ENCODE assay signal across 1 cellular context in the genomic region with DNA sequence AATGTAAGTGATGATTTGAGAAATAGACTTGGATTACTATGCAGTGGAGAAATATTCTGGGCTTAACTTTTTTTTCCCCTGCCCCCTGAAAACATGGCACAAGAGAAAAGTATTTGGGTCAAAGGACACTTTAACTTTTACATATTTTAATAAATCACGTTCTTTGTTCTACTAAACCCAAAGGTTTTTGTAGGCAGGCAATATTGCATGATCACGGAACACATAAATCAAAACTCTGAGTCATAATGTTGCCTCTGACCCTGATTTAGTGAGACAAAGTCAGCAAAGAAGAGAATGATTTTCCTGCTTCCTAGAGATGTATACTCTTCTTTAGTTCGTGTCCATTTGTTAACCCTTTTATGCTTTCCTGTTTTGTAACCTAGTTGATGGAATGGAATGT.
TF ChIP-seq lines count a peak whose summit lies in the region.

No MANE protein-coding gene starts in this region.

TF ChIP-seq in K562, 482 proteins besides CTCF, POLR2A, EP300 and RAD21 (continued from another document):
- TF ChIP-seq E2F8 (IDR thresholded peaks at IDR 0.05; ENCODE audit: low read depth, partially characterized antibody) (no peak), MYC (IDR thresholded peaks at IDR 0.05; ENCODE audit: low read depth, low read length) (no peak), MYC (CRISPR knock-in tag; IDR thresholded peaks at IDR 0.05; ENCODE audit: borderline replicate concordance, low read depth) (no peak), SMAD1 (IDR thresholded peaks at IDR 0.05; ENCODE audit: low read depth, low read length, partially characterized antibody) (no peak), FOSL1 (tag; conservative IDR thresholded peaks at IDR 0.05) (peak; percentile 41; the same call in 1 of the 2 replicates), GABPB1 (CRISPR knock-in tag; IDR thresholded peaks at IDR 0.05) (no peak), NR2C2 (CRISPR knock-in tag; IDR thresholded peaks at IDR 0.05) (no peak), NR2C2 (tag; IDR thresholded peaks at IDR 0.05) (peak; percentile 17; the same call in 1 of the 2 replicates), KDM1A (IDR thresholded peaks at IDR 0.05) (peak; percentile 74 to 79), ZNF586 (CRISPR knock-in tag; conservative IDR thresholded peaks at IDR 0.05) (no peak), SMARCA4 (IDR thresholded peaks at IDR 0.05) (no peak), ZNF407 (IDR thresholded peaks at IDR 0.05; ENCODE audit: low read depth) (no peak), E2F6 (IDR thresholded peaks at IDR 0.05; ENCODE audit: borderline replicate concordance in 1 of 2, extremely low read depth in 1 of 2, insufficient read depth in 1 of 2, insufficient read length in 1 of 2, low read depth in 1 of 2, low read length in 1 of 2, poor library complexity in 1 of 2, severe bottlenecking in 1 of 2) (no peak), CCNT2 (IDR thresholded peaks at IDR 0.05; ENCODE audit: borderline replicate concordance, extremely low read depth, insufficient read length, low read depth, low read length) (no peak), PKNOX1 (IDR thresholded peaks at IDR 0.05) (peak; percentile 39; the same call in 1 of the 2 replicates), FOXJ3 (CRISPR knock-in tag; IDR thresholded peaks at IDR 0.05) (no peak), JUND (IDR thresholded peaks at IDR 0.05; ENCODE audit: borderline replicate concordance, low read depth, low read length) (no peak), JUND (tag; IDR thresholded peaks at IDR 0.05; ENCODE audit: borderline replicate concordance, low read depth, low read length) (0 out of 3 replicates have a peak, but pooled peaks have one; percentile 36), MYBL2 (IDR thresholded peaks at IDR 0.05; ENCODE audit: low read depth) (no peak), MYBL2 (CRISPR knock-in tag; IDR thresholded peaks at IDR 0.05; ENCODE audit: borderline replicate concordance) (no peak), TAF15 (IDR thresholded peaks at IDR 0.05; ENCODE audit: low read depth, low read length) (no peak), NFE2 (IDR thresholded peaks at IDR 0.05; ENCODE audit: low read depth) (0 out of 2 replicates have a peak, but pooled peaks have one; percentile 6)
- TF ChIP-seq, protein P1, sequence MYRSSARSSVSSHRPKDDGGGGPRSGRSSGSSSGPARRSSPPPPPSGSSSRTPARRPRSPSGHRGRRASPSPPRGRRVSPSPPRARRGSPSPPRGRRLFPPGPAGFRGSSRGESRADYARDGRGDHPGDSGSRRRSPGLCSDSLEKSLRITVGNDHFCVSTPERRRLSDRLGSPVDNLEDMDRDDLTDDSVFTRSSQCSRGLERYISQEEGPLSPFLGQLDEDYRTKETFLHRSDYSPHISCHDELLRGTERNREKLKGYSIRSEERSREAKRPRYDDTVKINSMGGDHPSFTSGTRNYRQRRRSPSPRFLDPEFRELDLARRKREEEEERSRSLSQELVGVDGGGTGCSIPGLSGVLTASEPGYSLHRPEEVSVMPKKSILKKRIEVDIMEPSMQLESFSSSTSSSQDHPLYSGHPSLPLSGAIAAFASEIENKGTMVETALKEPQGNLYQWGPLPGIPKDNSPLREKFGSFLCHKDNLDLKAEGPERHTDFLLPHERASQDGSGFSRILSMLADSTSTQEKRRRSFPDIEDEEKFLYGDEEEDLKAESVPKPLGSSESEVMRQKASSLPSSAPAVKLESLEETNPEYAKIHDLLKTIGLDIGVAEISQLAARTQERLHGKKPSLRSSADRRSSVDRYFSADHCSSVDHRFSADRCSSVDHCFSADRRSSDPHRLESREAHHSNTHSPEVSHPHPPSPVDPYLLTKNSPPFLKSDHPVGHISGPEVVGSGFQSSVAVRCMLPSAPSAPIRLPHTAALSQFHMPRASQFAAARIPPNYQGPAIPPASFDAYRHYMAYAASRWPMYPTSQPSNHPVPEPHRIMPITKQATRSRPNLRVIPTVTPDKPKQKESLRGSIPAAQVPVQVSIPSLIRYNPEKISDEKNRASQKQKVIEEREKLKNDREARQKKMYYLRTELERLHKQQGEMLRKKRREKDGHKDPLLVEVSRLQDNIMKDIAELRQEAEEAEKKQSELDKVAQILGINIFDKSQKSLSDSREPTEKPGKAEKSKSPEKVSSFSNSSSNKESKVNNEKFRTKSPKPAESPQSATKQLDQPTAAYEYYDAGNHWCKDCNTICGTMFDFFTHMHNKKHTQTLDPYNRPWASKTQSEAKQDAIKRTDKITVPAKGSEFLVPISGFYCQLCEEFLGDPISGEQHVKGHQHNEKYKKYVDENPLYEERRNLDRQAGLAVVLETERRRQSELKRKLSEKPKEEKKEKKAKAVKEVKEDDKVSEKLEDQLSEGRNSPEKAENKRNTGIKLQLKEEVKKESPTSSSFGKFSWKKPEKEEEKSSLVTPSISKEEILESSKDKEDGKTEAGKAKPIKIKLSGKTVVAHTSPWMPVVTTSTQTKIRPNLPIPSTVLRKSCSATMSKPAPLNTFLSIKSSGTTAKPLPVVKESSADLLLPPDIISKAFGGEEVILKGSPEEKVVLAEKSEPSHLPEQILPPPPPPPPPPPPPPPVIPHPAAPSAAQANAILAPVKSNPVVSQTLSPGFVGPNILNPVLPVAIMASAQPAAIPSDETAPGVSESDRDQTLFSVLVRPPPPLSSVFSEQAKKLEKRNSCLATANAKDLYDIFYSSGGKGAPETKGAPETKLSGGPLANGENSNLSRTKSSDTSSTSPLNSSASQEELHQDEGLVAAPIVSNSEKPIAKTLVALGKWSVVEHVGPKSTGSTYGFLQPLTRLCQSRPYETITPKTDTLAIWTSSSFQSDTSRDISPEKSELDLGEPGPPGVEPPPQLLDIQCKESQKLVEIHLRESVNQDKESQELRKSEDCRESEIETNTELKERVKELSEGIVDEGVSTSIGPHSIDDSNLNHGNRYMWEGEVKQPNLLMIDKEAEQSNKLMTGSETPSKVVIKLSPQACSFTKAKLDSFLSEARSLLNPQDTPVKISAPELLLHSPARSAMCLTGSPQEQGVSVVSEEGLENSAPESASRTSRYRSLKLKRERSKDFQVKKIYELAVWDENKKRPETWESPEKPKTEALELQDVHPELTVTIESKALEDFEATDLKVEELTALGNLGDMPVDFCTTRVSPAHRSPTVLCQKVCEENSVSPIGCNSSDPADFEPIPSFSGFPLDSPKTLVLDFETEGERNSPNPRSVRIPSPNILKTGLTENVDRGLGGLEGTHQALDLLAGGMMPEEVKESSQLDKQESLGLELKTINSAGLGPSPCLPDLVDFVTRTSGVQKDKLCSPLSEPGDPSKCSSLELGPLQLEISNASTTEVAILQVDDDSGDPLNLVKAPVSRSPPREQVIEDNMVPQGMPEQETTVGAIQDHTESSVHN (IDR thresholded peaks at IDR 0.05; ENCODE audit: borderline replicate concordance in 1 of 2, low read depth in 1 of 2) = no peak
- TF ChIP-seq, protein P2, sequence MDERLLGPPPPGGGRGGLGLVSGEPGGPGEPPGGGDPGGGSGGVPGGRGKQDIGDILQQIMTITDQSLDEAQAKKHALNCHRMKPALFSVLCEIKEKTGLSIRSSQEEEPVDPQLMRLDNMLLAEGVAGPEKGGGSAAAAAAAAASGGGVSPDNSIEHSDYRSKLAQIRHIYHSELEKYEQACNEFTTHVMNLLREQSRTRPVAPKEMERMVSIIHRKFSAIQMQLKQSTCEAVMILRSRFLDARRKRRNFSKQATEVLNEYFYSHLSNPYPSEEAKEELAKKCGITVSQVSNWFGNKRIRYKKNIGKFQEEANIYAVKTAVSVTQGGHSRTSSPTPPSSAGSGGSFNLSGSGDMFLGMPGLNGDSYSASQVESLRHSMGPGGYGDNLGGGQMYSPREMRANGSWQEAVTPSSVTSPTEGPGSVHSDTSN (CRISPR knock-in tag; IDR thresholded peaks at IDR 0.05; ENCODE audit: low read depth) = no peak
- TF ChIP-seq, protein P2 (tag; conservative IDR thresholded peaks at IDR 0.05; ENCODE audit: low read depth) = peak; percentile 69
